1 cellular context compared by ENCODE assay signal in genomic region chr16:70417661-70418060, GRCh38.
TF ChIP-seq lines count a peak whose summit lies in the region.

No MANE protein-coding gene starts in this region.

TF ChIP-seq in HepG2, 621 proteins besides CTCF, POLR2A, EP300 and RAD21:
- TF ChIP-seq EHMT2 (IDR thresholded peaks at IDR 0.05; ENCODE audit: borderline replicate concordance, low read depth, low read length) (no peak), CSRNP1 (CRISPR knock-in tag; IDR thresholded peaks at IDR 0.05) (peak; percentile 11; the same call in 1 of the 2 replicates), POGZ (CRISPR knock-in tag; IDR thresholded peaks at IDR 0.05) (no peak), ZNF775 (CRISPR knock-in tag; IDR thresholded peaks at IDR 0.05; ENCODE audit: borderline replicate concordance) (no peak), PHF20 (CRISPR knock-in tag; IDR thresholded peaks at IDR 0.05) (no peak), SP4 (CRISPR knock-in tag; IDR thresholded peaks at IDR 0.05) (0 out of 2 replicates have a peak, but pooled peaks have one; percentile 8), SP2 (CRISPR knock-in tag; IDR thresholded peaks at IDR 0.05) (no peak), AKNA (CRISPR knock-in tag; IDR thresholded peaks at IDR 0.05; ENCODE audit: borderline replicate concordance) (no peak), TP53 (CRISPR knock-in tag; conservative IDR thresholded peaks at IDR 0.05) (no peak), CBX2 (IDR thresholded peaks at IDR 0.05; ENCODE audit: low read depth, low read length) (no peak), CBX2 (CRISPR knock-in tag; IDR thresholded peaks at IDR 0.05; ENCODE audit: low read depth) (no peak), SP5 (CRISPR knock-in tag; IDR thresholded peaks at IDR 0.05; ENCODE audit: borderline replicate concordance, low read depth) (no peak), ZNF33B (CRISPR knock-in tag; IDR thresholded peaks at IDR 0.05) (0 out of 2 replicates have a peak, but pooled peaks have one; percentile 10), ZBTB1 (CRISPR knock-in tag; IDR thresholded peaks at IDR 0.05; ENCODE audit: borderline replicate concordance) (no peak), LCORL (IDR thresholded peaks at IDR 0.05) (no peak), LCORL (CRISPR knock-in tag; IDR thresholded peaks at IDR 0.05) (no peak), JUND (CRISPR knock-in tag; IDR thresholded peaks at IDR 0.05) (no peak), ZNF572 (CRISPR knock-in tag; IDR thresholded peaks at IDR 0.05) (no peak), AFF4 (CRISPR knock-in tag; IDR thresholded peaks at IDR 0.05) (no peak), HNF1B (CRISPR knock-in tag; IDR thresholded peaks at IDR 0.05) (0 out of 2 replicates have a peak, but pooled peaks have one; percentile 5), ZFYVE20 (CRISPR knock-in tag; IDR thresholded peaks at IDR 0.05; ENCODE audit: borderline replicate concordance, low read depth) (no peak), ZNF460 (CRISPR knock-in tag; IDR thresholded peaks at IDR 0.05; ENCODE audit: borderline replicate concordance) (no peak), NFRKB (IDR thresholded peaks at IDR 0.05) (no peak), SCMH1 (CRISPR knock-in tag; IDR thresholded peaks at IDR 0.05; ENCODE audit: borderline replicate concordance) (no peak), CCDC6 (CRISPR knock-in tag; IDR thresholded peaks at IDR 0.05) (no peak), ZNF614 (CRISPR knock-in tag; IDR thresholded peaks at IDR 0.05; ENCODE audit: borderline replicate concordance) (no peak), ARHGAP35 (CRISPR knock-in tag; IDR thresholded peaks at IDR 0.05; ENCODE audit: borderline replicate concordance) (no peak), U2AF1 (optimal IDR thresholded peaks at IDR 0.05; ENCODE audit: low read depth, low read length) (no peak)
- TF ChIP-seq, protein P1, sequence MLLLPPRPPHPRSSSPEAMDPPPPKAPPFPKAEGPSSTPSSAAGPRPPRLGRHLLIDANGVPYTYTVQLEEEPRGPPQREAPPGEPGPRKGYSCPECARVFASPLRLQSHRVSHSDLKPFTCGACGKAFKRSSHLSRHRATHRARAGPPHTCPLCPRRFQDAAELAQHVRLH (CRISPR knock-in tag; IDR thresholded peaks at IDR 0.05; ENCODE audit: borderline replicate concordance, low read depth) = no peak
- TF ChIP-seq, protein P2, sequence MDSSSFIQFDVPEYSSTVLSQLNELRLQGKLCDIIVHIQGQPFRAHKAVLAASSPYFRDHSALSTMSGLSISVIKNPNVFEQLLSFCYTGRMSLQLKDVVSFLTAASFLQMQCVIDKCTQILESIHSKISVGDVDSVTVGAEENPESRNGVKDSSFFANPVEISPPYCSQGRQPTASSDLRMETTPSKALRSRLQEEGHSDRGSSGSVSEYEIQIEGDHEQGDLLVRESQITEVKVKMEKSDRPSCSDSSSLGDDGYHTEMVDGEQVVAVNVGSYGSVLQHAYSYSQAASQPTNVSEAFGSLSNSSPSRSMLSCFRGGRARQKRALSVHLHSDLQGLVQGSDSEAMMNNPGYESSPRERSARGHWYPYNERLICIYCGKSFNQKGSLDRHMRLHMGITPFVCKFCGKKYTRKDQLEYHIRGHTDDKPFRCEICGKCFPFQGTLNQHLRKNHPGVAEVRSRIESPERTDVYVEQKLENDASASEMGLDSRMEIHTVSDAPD (CRISPR knock-in tag; IDR thresholded peaks at IDR 0.05) = 0 out of 2 replicates have a peak, but pooled peaks have one; percentile 10
- TF ChIP-seq, protein P3, sequence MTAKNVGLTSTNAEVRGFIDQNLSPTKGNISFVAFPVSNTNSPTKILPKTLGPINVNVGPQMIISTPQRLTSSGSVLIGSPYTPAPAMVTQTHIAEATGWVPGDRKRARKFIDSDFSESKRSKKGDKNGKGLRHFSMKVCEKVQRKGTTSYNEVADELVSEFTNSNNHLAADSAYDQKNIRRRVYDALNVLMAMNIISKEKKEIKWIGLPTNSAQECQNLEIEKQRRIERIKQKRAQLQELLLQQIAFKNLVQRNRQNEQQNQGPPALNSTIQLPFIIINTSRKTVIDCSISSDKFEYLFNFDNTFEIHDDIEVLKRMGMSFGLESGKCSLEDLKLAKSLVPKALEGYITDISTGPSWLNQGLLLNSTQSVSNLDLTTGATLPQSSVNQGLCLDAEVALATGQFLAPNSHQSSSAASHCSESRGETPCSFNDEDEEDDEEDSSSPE (CRISPR knock-in tag; IDR thresholded peaks at IDR 0.05) = no peak
